Comparison of ENCODE assay signal across 8 cellular contexts in the genomic region with DNA sequence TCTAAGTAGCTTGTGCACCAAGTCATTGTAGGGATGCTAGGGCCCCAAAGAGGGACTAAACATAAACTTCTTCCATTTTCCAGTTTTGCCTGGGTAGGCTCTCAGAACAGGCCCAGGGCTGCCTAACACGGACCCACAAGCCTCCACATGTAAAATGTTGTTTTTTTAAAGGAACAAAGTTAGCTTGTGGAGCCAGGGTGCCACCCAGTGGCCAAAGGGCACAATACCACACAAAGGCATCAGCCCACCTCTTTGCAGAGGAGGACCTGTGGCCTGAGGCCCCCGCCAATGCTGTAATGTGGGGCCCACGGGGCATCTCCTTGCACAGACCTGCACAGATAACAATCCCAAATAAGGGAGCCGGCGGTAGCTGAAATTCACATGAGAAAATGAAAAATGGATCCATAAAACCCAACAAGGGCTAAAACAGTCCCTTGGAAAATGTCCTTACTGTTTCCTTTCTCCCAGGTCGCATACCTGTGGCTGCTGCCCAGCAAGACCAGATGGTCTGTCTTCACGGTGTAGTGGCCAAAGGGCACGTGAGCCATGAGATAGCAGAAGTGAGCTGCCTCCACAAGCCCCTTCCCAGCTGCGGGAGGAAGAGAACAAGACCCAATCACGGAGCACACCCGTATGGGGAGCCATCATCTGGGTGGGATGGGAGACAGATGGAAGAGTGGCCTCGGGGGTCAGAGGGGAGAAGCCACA. TPM values are rescaled to one million over a fixed set of nuclear protein-coding genes. Genes with fewer than 3 reads are reported as not detected.
A peak's percentile ranks its signal among the peaks of the same experiment; 100 is the strongest.
DNase-seq lines count a peak whose midpoint lies in the region; ATAC-seq and TF ChIP-seq lines count a peak whose summit lies in the region.

No MANE protein-coding gene starts in this region.

- H3K36me3 ChIP-seq in adrenal gland (replicated peaks in 1 of 2) (no peaks in the 10 kb centered on the region), right atrium auricular region (no peaks in the 10 kb centered on the region), smooth muscle cell (ENCODE audit: low read depth) (no peaks in the 10 kb centered on the region)

- no peak overlapping the region for H3K27ac ChIP-seq in adrenal gland
- H3K27ac ChIP-seq in right atrium auricular region: no peak overlapping the region
- no peak overlapping the region for H3K27ac ChIP-seq in smooth muscle cell (ENCODE audit: low read depth)

- WGBS in adrenal gland, 4 donors: 49 to 58% (median 53%) methylated on average over 12 of the region's 12 CpGs
- 42% methylated on average over 12 of the region's 12 CpGs for WGBS in smooth muscle cell (ENCODE audit: low lambda C conversion rate)

- H3K4me3 ChIP-seq in adrenal gland (no peak overlapping the region), right atrium auricular region (no peak overlapping the region), smooth muscle cell (no peak overlapping the region)

- no peaks in the 10 kb centered on the region for H3F3A ChIP-seq in smooth muscle cell (ENCODE audit: low read depth)

- H4K20me1 ChIP-seq in smooth muscle cell (ENCODE audit: low read depth): no peaks in the 10 kb centered on the region

- peak; percentile 44 to 82 (median 68) for TF ChIP-seq CTCF in adrenal gland (IDR thresholded peaks at IDR 0.05)
- TF ChIP-seq CTCF in right atrium auricular region (IDR thresholded peaks at IDR 0.05): peak; percentile 60 to 88
- peak; percentile 69 for TF ChIP-seq CTCF in smooth muscle cell (IDR thresholded peaks at IDR 0.05; ENCODE audit: borderline replicate concordance, insufficient read depth, poor library complexity, severe bottlenecking)

- H3K9me3 ChIP-seq in adrenal gland (replicated peaks in 1 of 3) (no peaks in the 10 kb centered on the region), right atrium auricular region (no peaks in the 10 kb centered on the region), smooth muscle cell (replicated peaks; ENCODE audit: low read depth) (no peaks in the 10 kb centered on the region)

- ATAC-seq in GM19035 (IDR thresholded peaks at IDR 0.05; ENCODE audit: unreplicated experiment) (peak; percentile 74), HG03469 (IDR thresholded peaks at IDR 0.05; ENCODE audit: unreplicated experiment) (peak; percentile 66)

- H2AFZ ChIP-seq in smooth muscle cell (ENCODE audit: low read depth): no peak overlapping the region

- peak; percentile 37 for DNase-seq in DMS114 treated with DMSO at 0.1 percent for 48 hours (lab: John Stamatoyannopoulos, UW; ENCODE audit: unreplicated experiment)
- DNase-seq in NCI-H774 (lab: John Stamatoyannopoulos, UW): peak; percentile 61
- peak in 6 of 7 donors; percentile 29 to 75 (median 54) for DNase-seq in adrenal gland
- DNase-seq in right atrium auricular region (ENCODE audit: low spot score): no peak
- DNase-seq in smooth muscle cell (lab: John Stamatoyannopoulos, UW; ENCODE audit: unreplicated experiment): no peak
- DNase-seq in activated gamma-delta T cell (lab: John Stamatoyannopoulos, UW): no peak

- H3K27me3 ChIP-seq in adrenal gland (no peaks in the 10 kb centered on the region), right atrium auricular region (no peaks in the 10 kb centered on the region), smooth muscle cell (ENCODE audit: low read depth) (no peaks in the 10 kb centered on the region)

- H3K79me2 ChIP-seq in smooth muscle cell (ENCODE audit: low read depth): no peaks in the 10 kb centered on the region

- intact Hi-C loops in adrenal gland (cut with DNase I): loop anchor here in 1 of 2 donors (10.0 kb wide), 1 partner anchor 1051 kb away; no protein-coding TSS in a partner anchor

- H3K4me2 ChIP-seq in smooth muscle cell: no peak overlapping the region

- TF ChIP-seq POLR2A in adrenal gland (IDR thresholded peaks at IDR 0.05): no peak

- H3K4me1 ChIP-seq in adrenal gland (replicated peaks in 1 of 2) (no peaks in the 10 kb centered on the region), right atrium auricular region (peaks cover 0 to 7% of the 10 kb centered on the region in 2 donors), smooth muscle cell (ENCODE audit: low read depth) (no peaks in the 10 kb centered on the region)

- no peak overlapping the region for H3K9ac ChIP-seq in smooth muscle cell (ENCODE audit: low read depth)

RNA-seq across cellular contexts. Expression of gene SEC16B, which starts 23.8 kb away (rescaled TPM):
- total RNA-seq in adrenal gland (10 to 100 TPM in 1 of 8 donors, 1 to 10 TPM in 6, under 1 TPM in 1; 0.87 to 64.5 (median 3.5) TPM), right atrium auricular region (1 to 10 TPM; 1.9 to 5.8 TPM), smooth muscle cell (2.9 and 3.2 TPM in 2 replicates)
- polyA plus RNA-seq in adrenal gland (10 to 100 TPM in 2 of 3 donors, 1 to 10 TPM in 1; 9.2 to 14.2 (median 14.0) TPM), smooth muscle cell (4.3 and 5.9 TPM in 2 replicates)

Comparison
In these comparisons a context has a peak if more than half of its experiments do, and no peak if none do; other contexts are left out.
1. DNase-seq: peak in DMS114 treated with DMSO at 0.1 percent for 48 hours (single experiment), NCI-H774 (single experiment) and adrenal gland (6 of 7); none in right atrium auricular region (single experiment), smooth muscle cell (single experiment) and activated gamma-delta T cell (single experiment).
2. Peak in every context shown above with its lines, with median percentiles within 50 percentile points of each other: CTCF ChIP-seq.